ENCODE assay signal across 1 cellular context in genomic region chr19:33039108-33039599, GRCh38.
TF ChIP-seq lines count a peak whose summit lies in the region.

No MANE protein-coding gene starts in this region.

TF ChIP-seq in H1, 55 proteins besides CTCF, POLR2A, EP300 and RAD21 (continued from another document):
- TF ChIP-seq MAX (IDR thresholded peaks at IDR 0.05) (no peak), NRF1 (IDR thresholded peaks at IDR 0.05; ENCODE audit: low read depth, low read length) (no peak), KDM1A (IDR thresholded peaks at IDR 0.05; ENCODE audit: borderline replicate concordance, low read length) (no peak), POU5F1 (IDR thresholded peaks at IDR 0.05; ENCODE audit: low read depth, low read length) (no peak), SIN3A (conservative IDR thresholded peaks at IDR 0.05 in 1 of 2, IDR thresholded peaks at IDR 0.05 in 1 of 2; ENCODE audit: low read depth in 1 of 2, low read length in 2 of 2) (no peak), TBP (IDR thresholded peaks at IDR 0.05; ENCODE audit: low read depth, low read length) (no peak), HDAC2 (IDR thresholded peaks at IDR 0.05; ENCODE audit: borderline replicate concordance in 1 of 2, low read depth in 2 of 2, low read length in 2 of 2) (no peak), ZNF274 (IDR thresholded peaks at IDR 0.05; ENCODE audit: borderline replicate concordance, extremely low read depth, low read length) (no peak), SP2 (IDR thresholded peaks at IDR 0.05; ENCODE audit: low read length) (no peak), CEBPB (IDR thresholded peaks at IDR 0.05; ENCODE audit: low read depth, low read length) (no peak), FOSL1 (IDR thresholded peaks at IDR 0.05; ENCODE audit: insufficient read depth, low read depth, low read length) (no peak), RXRA (IDR thresholded peaks at IDR 0.05; ENCODE audit: insufficient read depth, low read depth, low read length) (no peak), MAFK (IDR thresholded peaks at IDR 0.05; ENCODE audit: low read depth, low read length) (no peak)
TF ChIP-seq in H1: peak in this region for 0.
